8 cellular contexts compared by ENCODE assay signal in genomic region chr6:2633763-2634150, GRCh38.
DNase-seq lines count a peak whose midpoint lies in the region; ATAC-seq, FAIRE-seq and TF ChIP-seq lines count a peak whose summit lies in the region.

No MANE protein-coding gene starts in this region.

- peak overlapping the region; percentile 15 for H3K4me3 Mint-ChIP-seq in activated CD8-positive, alpha-beta T cell treated with anti-CD3 and anti-CD28 coated beads for 36 hours
- no peak overlapping the region for H3K4me3 Mint-ChIP-seq in activated CD8-positive, alpha-beta T cell treated with anti-CD3 and anti-CD28 coated beads, Interleukin-2, amount 10 ng/mL, durations not matched to agents 7 days and 5 days

- H3K27me3 Mint-ChIP-seq in activated CD8-positive, alpha-beta T cell treated with anti-CD3 and anti-CD28 coated beads for 36 hours: peaks cover 3% of the 10 kb centered on the region
- H3K27me3 Mint-ChIP-seq in activated CD8-positive, alpha-beta T cell treated with anti-CD3 and anti-CD28 coated beads, Interleukin-2, amount 10 ng/mL, durations not matched to agents 7 days and 5 days (ENCODE audit: low read depth): peaks cover 19% of the 10 kb centered on the region

- no peak for DNase-seq in activated CD8-positive, alpha-beta T cell treated with anti-CD3 and anti-CD28 coated beads for 36 hours
- no peak for DNase-seq in activated CD8-positive, alpha-beta T cell treated with anti-CD3 and anti-CD28 coated beads, Interleukin-2, amount 10 ng/mL, durations not matched to agents 7 days and 5 days
- no peak for DNase-seq in cardiac fibroblast (ENCODE audit: low read depth in 2 of 2)
- DNase-seq in mesenchymal stem cell: no peak
- DNase-seq in NCI-H2227 treated with DMSO at 0.1 percent for 48 hours (lab: John Stamatoyannopoulos, UW): no peak
- DNase-seq in H54 (ENCODE audit: insufficient read length, low spot score): no peak
- no peak for DNase-seq in RCC 7860 (ENCODE audit: low spot score)

- no peaks in the 10 kb centered on the region for H3K36me3 Mint-ChIP-seq in activated CD8-positive, alpha-beta T cell treated with anti-CD3 and anti-CD28 coated beads for 36 hours (ENCODE audit: low read depth)
- H3K36me3 Mint-ChIP-seq in activated CD8-positive, alpha-beta T cell treated with anti-CD3 and anti-CD28 coated beads, Interleukin-2, amount 10 ng/mL, durations not matched to agents 7 days and 5 days (ENCODE audit: low read depth): no peaks in the 10 kb centered on the region

- H2AFZ ChIP-seq in mesenchymal stem cell (ENCODE audit: low read depth, low read length): no peak overlapping the region

- H3K27me3 ChIP-seq in mesenchymal stem cell (ENCODE audit: control insufficient read depth in 1 of 2, insufficient read depth in 1 of 2, low read length in 2 of 2) (no peaks in the 10 kb centered on the region), thymus (ENCODE audit: control insufficient read depth, insufficient read depth) (peaks cover 6% of the 10 kb centered on the region)

- H3K4me1 Mint-ChIP-seq in activated CD8-positive, alpha-beta T cell treated with anti-CD3 and anti-CD28 coated beads for 36 hours (ENCODE audit: low read depth): peaks cover 9% of the 10 kb centered on the region
- peaks cover 6% of the 10 kb centered on the region for H3K4me1 Mint-ChIP-seq in activated CD8-positive, alpha-beta T cell treated with anti-CD3 and anti-CD28 coated beads, Interleukin-2, amount 10 ng/mL, durations not matched to agents 7 days and 5 days (ENCODE audit: low read depth)

- H3K27ac Mint-ChIP-seq in activated CD8-positive, alpha-beta T cell treated with anti-CD3 and anti-CD28 coated beads for 36 hours: no peak overlapping the region
- H3K27ac Mint-ChIP-seq in activated CD8-positive, alpha-beta T cell treated with anti-CD3 and anti-CD28 coated beads, Interleukin-2, amount 10 ng/mL, durations not matched to agents 7 days and 5 days: no peak overlapping the region

- peak overlapping the region; percentile 72 for H3K4me2 ChIP-seq in mesenchymal stem cell (ENCODE audit: low read length, poor library complexity, severe bottlenecking)

- TF ChIP-seq POLR2A in H54 (IDR thresholded peaks at IDR 0.05; ENCODE audit: low read depth, low read length): no peak

- H4K91ac ChIP-seq in mesenchymal stem cell (ENCODE audit: low read length): no peak overlapping the region

- H3K36me3 ChIP-seq in mesenchymal stem cell (ENCODE audit: control insufficient read depth in 1 of 2, insufficient read depth in 2 of 2, low read depth in 1 of 2, low read length in 2 of 2) (no peaks in the 10 kb centered on the region), thymus (ENCODE audit: control insufficient read depth, insufficient read depth) (no peaks in the 10 kb centered on the region)

- intact Hi-C loops in activated CD8-positive, alpha-beta T cell treated with anti-CD3 and anti-CD28 coated beads for 36 hours (cut with micrococcal nuclease): loop anchor here (2.0 to 10.0 kb wide), 2 partner anchors 179 to 1037 kb away; no protein-coding TSS in a partner anchor

- POLR2A ChIA-PET in activated CD8-positive, alpha-beta T cell treated with anti-CD3 and anti-CD28 coated beads for 36 hours (lab: Charles Lee): interaction anchor here (1.8 kb wide), 1 partner anchor 132 kb away, joined by 5 read pairs; the partner anchor contains the start of gene WRNIP1
- POLR2A ChIA-PET in activated CD8-positive, alpha-beta T cell treated with anti-CD3 and anti-CD28 coated beads, Interleukin-2, amount 10 ng/mL, durations not matched to agents 7 days and 5 days (lab: Charles Lee): no interaction called here

- H2BK12ac ChIP-seq in mesenchymal stem cell (ENCODE audit: low read length in 2 of 2): no peak overlapping the region

- H3K4me3 ChIP-seq in cardiac fibroblast (replicated peaks in 1 of 2; ENCODE audit: low read depth in 2 of 2, low read length in 2 of 2): peak overlapping the region; percentile 31 to 43
- peak overlapping the region in 1 of 2 experiments; percentile 71 for H3K4me3 ChIP-seq in mesenchymal stem cell (ENCODE audit: insufficient read depth in 1 of 2, low read depth in 1 of 2, low read length in 2 of 2)
- H3K4me3 ChIP-seq in thymus (ENCODE audit: low read length): peak overlapping the region; percentile 49

- peak overlapping the region; percentile 54 for H2BK120ac ChIP-seq in mesenchymal stem cell (ENCODE audit: low read depth, low read length)

- TF ChIP-seq CTCF in activated CD8-positive, alpha-beta T cell treated with anti-CD3 and anti-CD28 coated beads for 36 hours (IDR thresholded peaks at IDR 0.05): no peak
- no peak for TF ChIP-seq CTCF in cardiac fibroblast (IDR thresholded peaks at IDR 0.05; ENCODE audit: low read depth, low read length)

- WGBS in mesenchymal stem cell: 79% methylated on average over 15 of the region's 15 CpGs
- WGBS in thymus: 91% methylated on average over 15 of the region's 15 CpGs

- peak overlapping the region in 1 of 2 experiments; percentile 68 for H3K18ac ChIP-seq in mesenchymal stem cell (ENCODE audit: low read depth in 1 of 2, low read length in 2 of 2)

- no peak for ATAC-seq in activated CD8-positive, alpha-beta T cell treated with anti-CD3 and anti-CD28 coated beads for 36 hours
- ATAC-seq in activated CD8-positive, alpha-beta T cell treated with anti-CD3 and anti-CD28 coated beads, Interleukin-2, amount 10 ng/mL, durations not matched to agents 7 days and 5 days: no peak

- no peak overlapping the region for H3K27ac ChIP-seq in mesenchymal stem cell (ENCODE audit: low read length, poor library complexity, severe bottlenecking)
- H3K27ac ChIP-seq in thymus (ENCODE audit: low read depth): no peak overlapping the region

- H2BK5ac ChIP-seq in mesenchymal stem cell (ENCODE audit: low read depth, low read length, poor library complexity, severe bottlenecking): no peak overlapping the region

- no peak overlapping the region for H3K23ac ChIP-seq in mesenchymal stem cell (ENCODE audit: low read length in 2 of 2)

- H3K4me1 ChIP-seq in mesenchymal stem cell (ENCODE audit: control insufficient read depth, insufficient read depth, low read depth, low read length) (peaks cover 20% of the 10 kb centered on the region), thymus (ENCODE audit: control insufficient read depth, insufficient read depth, low read length) (peaks cover 5% of the 10 kb centered on the region)

- no peak overlapping the region for H2BK15ac ChIP-seq in mesenchymal stem cell (ENCODE audit: low read depth, poor library complexity, severe bottlenecking)

- H3K79me1 ChIP-seq in mesenchymal stem cell (replicated peaks; ENCODE audit: low read length, poor library complexity, severe bottlenecking): no peaks in the 10 kb centered on the region

- CTCF ChIA-PET in activated CD8-positive, alpha-beta T cell treated with anti-CD3 and anti-CD28 coated beads for 36 hours (lab: Charles Lee): interaction anchor here (0.6 to 4.6 kb wide), 65 partner anchors 9 to 1107 kb away, joined by 3 to 53 read pairs (median 4); partner anchors contain the start of gene MYLK4
- CTCF ChIA-PET in activated CD8-positive, alpha-beta T cell treated with anti-CD3 and anti-CD28 coated beads, Interleukin-2, amount 10 ng/mL, durations not matched to agents 7 days and 5 days (lab: Charles Lee): interaction anchor here (0.6 to 3.8 kb wide), 60 partner anchors 9 to 1102 kb away, joined by 3 to 53 read pairs (median 4); partner anchors contain the start of gene MYLK4

- H3K9me3 Mint-ChIP-seq in activated CD8-positive, alpha-beta T cell treated with anti-CD3 and anti-CD28 coated beads for 36 hours: no peaks in the 10 kb centered on the region
- H3K9me3 Mint-ChIP-seq in activated CD8-positive, alpha-beta T cell treated with anti-CD3 and anti-CD28 coated beads, Interleukin-2, amount 10 ng/mL, durations not matched to agents 7 days and 5 days (ENCODE audit: insufficient read depth): no peaks in the 10 kb centered on the region

- no peak overlapping the region for H2AK5ac ChIP-seq in mesenchymal stem cell (ENCODE audit: low read length, severe bottlenecking)

- H3K9ac ChIP-seq in mesenchymal stem cell (ENCODE audit: low read length): peak overlapping the region; percentile 85

- H3K4ac ChIP-seq in mesenchymal stem cell (ENCODE audit: low read depth in 1 of 2, low read length in 2 of 2): no peak overlapping the region

- H4K8ac ChIP-seq in mesenchymal stem cell (ENCODE audit: low read length): no peak overlapping the region

- no peak overlapping the region for H3K14ac ChIP-seq in mesenchymal stem cell (ENCODE audit: low read length in 2 of 2)

- FAIRE-seq in H54 (lab: Jason Lieb, UNC) (no peak), RCC 7860 (lab: Jason Lieb, UNC) (no peak)

- H3K9me3 ChIP-seq in mesenchymal stem cell (ENCODE audit: control insufficient read depth, low read length): no peaks in the 10 kb centered on the region
- H3K9me3 ChIP-seq in thymus (ENCODE audit: control insufficient read depth): no peaks in the 10 kb centered on the region
